ENCODE assay signal across 11 cellular contexts in the genomic region with DNA sequence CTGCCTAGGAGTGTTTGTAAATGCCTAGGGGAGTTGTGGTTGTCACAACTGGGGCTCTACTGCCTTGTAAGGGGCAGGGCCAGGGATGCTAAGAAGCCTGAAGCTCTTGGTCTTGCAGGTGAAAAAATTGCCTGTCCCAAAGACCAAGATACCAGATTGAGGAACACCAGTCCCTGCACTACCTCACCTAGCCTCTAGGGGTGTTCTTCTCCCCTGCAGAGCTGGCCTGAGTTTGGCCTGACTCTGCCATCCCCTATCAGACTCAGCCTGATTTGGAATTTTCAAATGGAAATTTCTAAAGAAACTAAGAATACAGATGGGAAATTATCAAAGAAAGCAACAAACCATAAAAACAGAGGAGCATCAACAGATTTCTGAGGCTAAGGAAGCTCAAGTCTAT.
A peak's percentile ranks its signal among the peaks of the same experiment; 100 is the strongest.
DNase-seq lines count a peak whose midpoint lies in the region; ATAC-seq, FAIRE-seq and TF ChIP-seq lines count a peak whose summit lies in the region.
"Had no signal": no experiment of that assay in that cellular context is flagged by ENCODE, and none has a peak within 500 bp of the region (broad histone marks: within the 10 kb centered on the region; RNA-seq: fewer than 3 reads in every experiment).

No MANE protein-coding gene starts in this region.

- no peaks in the 10 kb centered on the region for H3K27me3 ChIP-seq in DOHH2 (ENCODE audit: control insufficient read depth, low read length)
- H3K27me3 ChIP-seq in keratinocyte (ENCODE audit: control insufficient read depth, extremely low read depth, insufficient read depth, low read length): no peaks in the 10 kb centered on the region
- no peaks in the 10 kb centered on the region for H3K27me3 ChIP-seq in osteoblast (ENCODE audit: insufficient read depth, low read length)

- dilution Hi-C loops in keratinocyte (cut with MboI; ENCODE audit: extremely low pct_ligation_motif_present, low sequenced_read_pairs): no loop called here

- H4K20me1 ChIP-seq in DOHH2 (ENCODE audit: control insufficient read depth, insufficient read depth, low read depth, low read length): no peaks in the 10 kb centered on the region
- H4K20me1 ChIP-seq in keratinocyte (ENCODE audit: control insufficient read depth, extremely low read depth, insufficient read depth, low read length): no peaks in the 10 kb centered on the region
- H4K20me1 ChIP-seq in osteoblast (ENCODE audit: insufficient read depth, low read length): no peaks in the 10 kb centered on the region

- no peaks in the 10 kb centered on the region for H3K9me3 ChIP-seq in DOHH2 (ENCODE audit: control insufficient read depth, insufficient read depth, low read length)
- no peaks in the 10 kb centered on the region for H3K9me3 ChIP-seq in keratinocyte (ENCODE audit: control insufficient read depth, low read depth, low read length)
- no peaks in the 10 kb centered on the region for H3K9me3 ChIP-seq in osteoblast (ENCODE audit: low read depth, low read length)

- no peak overlapping the region for H2AFZ ChIP-seq in keratinocyte (ENCODE audit: control insufficient read depth, low read length)
- H2AFZ ChIP-seq in osteoblast (ENCODE audit: low read length): no peak overlapping the region

- H3K79me2 ChIP-seq in DOHH2 (ENCODE audit: control insufficient read depth, low read length) (no peaks in the 10 kb centered on the region), keratinocyte (ENCODE audit: control insufficient read depth, insufficient read depth, low read length) (no peaks in the 10 kb centered on the region), osteoblast (ENCODE audit: insufficient read depth, low read length) (no peaks in the 10 kb centered on the region)

- H3K4me2 ChIP-seq in DOHH2 (ENCODE audit: low read length) (no peak overlapping the region), keratinocyte (ENCODE audit: control insufficient read depth, extremely low read depth, insufficient read depth, low read depth, low read length) (no peak overlapping the region), osteoblast (ENCODE audit: insufficient read depth, low read length) (no peak overlapping the region)

- no peak overlapping the region for H3K4me3 ChIP-seq in DOHH2 (ENCODE audit: low read length)
- no peak overlapping the region for H3K4me3 ChIP-seq in keratinocyte (ENCODE audit: control insufficient read depth in 2 of 3, extremely low read depth in 1 of 3, insufficient read depth in 2 of 3, low read depth in 1 of 3, low read length in 3 of 3)
- H3K4me3 ChIP-seq in osteoblast (ENCODE audit: insufficient read depth, low read length): no peak overlapping the region

- H3K36me3 ChIP-seq in DOHH2 (ENCODE audit: control insufficient read depth, low read length): no peaks in the 10 kb centered on the region
- no peaks in the 10 kb centered on the region for H3K36me3 ChIP-seq in keratinocyte (ENCODE audit: control insufficient read depth in 2 of 2, extremely low read depth in 1 of 2, insufficient read depth in 2 of 2, low read length in 2 of 2)
- H3K36me3 ChIP-seq in osteoblast (ENCODE audit: insufficient read depth, low read length): no peaks in the 10 kb centered on the region

- no peaks in the 10 kb centered on the region for H3K4me1 ChIP-seq in DOHH2 (ENCODE audit: control insufficient read depth, low read length)
- H3K4me1 ChIP-seq in keratinocyte (ENCODE audit: control insufficient read depth, extremely low read depth, insufficient read depth, low read length): no peaks in the 10 kb centered on the region
- no peaks in the 10 kb centered on the region for H3K4me1 ChIP-seq in osteoblast (ENCODE audit: insufficient read depth, low read length)

- no peaks in the 10 kb centered on the region for H3F3A ChIP-seq in DOHH2 (ENCODE audit: control insufficient read depth, insufficient read depth)

- H3K9me1 ChIP-seq in keratinocyte (ENCODE audit: control insufficient read depth, extremely low read depth, insufficient read depth, low read length): no peaks in the 10 kb centered on the region

- no peak for TF ChIP-seq POLR2A in H54 (IDR thresholded peaks at IDR 0.05; ENCODE audit: low read depth, low read length)

- DNase-seq in H54 (ENCODE audit: insufficient read length, low spot score): no peak
- DNase-seq in SK-N-DZ (ENCODE audit: low spot score): peak; percentile 8
- no peak for DNase-seq in keratinocyte (ENCODE audit: low read depth, low spot score)
- no peak for DNase-seq in DMS79 (lab: John Stamatoyannopoulos, UW)
- no peak for DNase-seq in osteoblast (ENCODE audit: insufficient read length, low spot score, missing footprints)
- DNase-seq: aorta had no signal

- ATAC-seq in HG02588 (IDR thresholded peaks at IDR 0.05; ENCODE audit: unreplicated experiment) (no peak), HG03139 (IDR thresholded peaks at IDR 0.05; ENCODE audit: unreplicated experiment) (no peak)
- ATAC-seq: left colon, Right ventricle myocardium inferior had no signal

- no peak overlapping the region for H3K9ac ChIP-seq in keratinocyte (ENCODE audit: control insufficient read depth, extremely low read depth, insufficient read depth, low read length)

- H3K9me2 ChIP-seq in DOHH2 (replicated peaks; ENCODE audit: control insufficient read depth, low read length): no peaks in the 10 kb centered on the region

- FAIRE-seq in H54 (lab: Jason Lieb, UNC) (peak; percentile 11), keratinocyte (lab: Jason Lieb, UNC) (no peak)

- H3K27ac ChIP-seq in DOHH2 (ENCODE audit: low read depth, low read length) (no peak overlapping the region), keratinocyte (ENCODE audit: control insufficient read depth, insufficient read depth, low read length) (no peak overlapping the region), osteoblast (ENCODE audit: low read depth, low read length) (no peak overlapping the region)

- TF ChIP-seq CTCF in DOHH2 (IDR thresholded peaks at IDR 0.05; ENCODE audit: low read depth, low read length, poor library complexity, severe bottlenecking): peak; percentile 42
- peak; percentile 20 to 63 (median 32) for TF ChIP-seq CTCF in keratinocyte (optimal IDR thresholded peaks at IDR 0.05 in 1 of 3, IDR thresholded peaks at IDR 0.05 in 1 of 3, conservative IDR thresholded peaks at IDR 0.05 in 1 of 3; ENCODE audit: extremely low read depth in 1 of 3, insufficient read depth in 2 of 3, low read length in 3 of 3)
- no peak for TF ChIP-seq CTCF in osteoblast (IDR thresholded peaks at IDR 0.05; ENCODE audit: extremely low read depth, low read depth, low read length)
